Comparison of ENCODE assay signal across 8 cellular contexts in the genomic region with DNA sequence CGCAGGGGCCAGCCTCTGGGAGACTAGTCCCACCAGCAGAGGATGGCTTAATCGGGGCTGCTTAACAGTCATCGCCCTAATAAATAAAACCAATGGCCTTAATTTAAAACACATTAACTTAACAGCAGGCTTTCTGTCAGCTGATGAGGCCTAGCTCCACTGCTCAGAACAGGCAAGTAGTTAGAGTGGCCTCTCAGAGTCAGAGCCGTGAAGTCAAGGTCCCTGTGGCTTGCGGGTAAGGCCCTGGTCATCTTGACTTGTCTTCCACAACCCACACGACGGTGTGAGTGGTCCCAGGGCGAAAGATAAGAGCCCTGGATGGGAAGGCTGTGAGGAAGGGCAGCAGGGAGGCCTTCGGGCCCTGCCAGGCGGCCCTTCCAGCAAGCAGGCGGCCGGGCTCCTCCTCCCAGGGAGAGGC. TPM values are rescaled to one million over a fixed set of nuclear protein-coding genes. Genes with fewer than 3 reads are reported as not detected.
DNase-seq lines count a peak whose midpoint lies in the region; ATAC-seq, FAIRE-seq and TF ChIP-seq lines count a peak whose summit lies in the region.

No MANE protein-coding gene starts in this region.

- TF ChIP-seq CTCF in RWPE1 (conservative IDR thresholded peaks at IDR 0.05; ENCODE audit: low read depth) = no peak
- TF ChIP-seq CTCF in osteoblast (IDR thresholded peaks at IDR 0.05; ENCODE audit: extremely low read depth, low read depth, low read length) = no peak

- H2AFZ ChIP-seq in ACC112 (ENCODE audit: low read length, unreplicated experiment) (peak overlapping the region; percentile 53), osteoblast (ENCODE audit: low read length) (peak overlapping the region; percentile 81)

- FAIRE-seq in GM19239 (lab: Jason Lieb, UNC) = peak; percentile 70

- H3K79me2 ChIP-seq in ACC112 (ENCODE audit: control insufficient read depth, insufficient read depth, low read length, unreplicated experiment) = peaks cover 33% of the 10 kb centered on the region
- peaks cover 35% of the 10 kb centered on the region for H3K79me2 ChIP-seq in osteoblast (ENCODE audit: insufficient read depth, low read length)

- no peaks in the 10 kb centered on the region for H4K20me1 ChIP-seq in osteoblast (ENCODE audit: insufficient read depth, low read length)

- CTCF ChIA-PET in RWPE1 (lab: Yijun Ruan, JAX) = interaction anchor here (0.6 to 1.1 kb wide), 3 partner anchors 12 to 261 kb away, joined by 3 to 10 read pairs (median 7); partner anchors contain the start of gene XXYLT1

- H3K4me1 ChIP-seq in ACC112 (ENCODE audit: control insufficient read depth, insufficient read depth, low read length, unreplicated experiment) = peaks cover 20% of the 10 kb centered on the region
- H3K4me1 ChIP-seq in osteoblast (ENCODE audit: insufficient read depth, low read length) = peaks cover 13% of the 10 kb centered on the region

- POLR2A ChIA-PET in RWPE1 (lab: Yijun Ruan, JAX; ENCODE audit: low non-redundant PET) = no interaction called here

- peak overlapping the region; percentile 91 for H3K4me3 ChIP-seq in ACC112 (ENCODE audit: low read depth, low read length)
- H3K4me3 ChIP-seq in osteoblast (ENCODE audit: insufficient read depth, low read length) = peak overlapping the region; percentile 86

- peak overlapping the region; percentile 84 for H3K4me2 ChIP-seq in osteoblast (ENCODE audit: insufficient read depth, low read length)

- DNase-seq in GM19239 (ENCODE audit: insufficient read length, low spot score) = no peak
- peak; percentile 21 for DNase-seq in RWPE1 (ENCODE audit: low spot score)
- DNase-seq in epithelial cell of prostate (ENCODE audit: low read depth, low spot score) = no peak
- DNase-seq in osteoblast (ENCODE audit: insufficient read length, low spot score, missing footprints) = peak; percentile 94

- H3K36me3 ChIP-seq in ACC112 (ENCODE audit: insufficient read depth, low read length) = no peaks in the 10 kb centered on the region
- no peaks in the 10 kb centered on the region for H3K36me3 ChIP-seq in osteoblast (ENCODE audit: insufficient read depth, low read length)

- ATAC-seq in GM21619 (IDR thresholded peaks at IDR 0.05; ENCODE audit: unreplicated experiment) (no peak), GM21825 (IDR thresholded peaks at IDR 0.05; ENCODE audit: unreplicated experiment) (no peak), HG03520 (IDR thresholded peaks at IDR 0.05; ENCODE audit: unreplicated experiment) (no peak)

- H3K27me3 ChIP-seq in ACC112 (ENCODE audit: insufficient read depth, low read length) (no peaks in the 10 kb centered on the region), osteoblast (ENCODE audit: insufficient read depth, low read length) (no peaks in the 10 kb centered on the region)

- peak overlapping the region; percentile 83 for H3K27ac ChIP-seq in ACC112 (ENCODE audit: low read depth, low read length)
- peak overlapping the region; percentile 83 for H3K27ac ChIP-seq in RWPE1
- peak overlapping the region; percentile 65 for H3K27ac ChIP-seq in epithelial cell of prostate
- peak overlapping the region; percentile 86 for H3K27ac ChIP-seq in osteoblast (ENCODE audit: low read depth, low read length)

- no peaks in the 10 kb centered on the region for H3K9me3 ChIP-seq in osteoblast (ENCODE audit: low read depth, low read length)

RNA-seq across cellular contexts. Expression of gene XXYLT1, which starts 11.8 kb away (rescaled TPM):
- total RNA-seq in osteoblast = 28.2 and 28.9 TPM in 2 replicates

Comparison
In these comparisons a context has a peak if more than half of its experiments do, and no peak if none do; other contexts are left out.
1. DNase-seq: peak in RWPE1 (single experiment) and osteoblast (single experiment); none in GM19239 (single experiment) and epithelial cell of prostate (single experiment).
2. Peak in every context shown above with its lines, with median percentiles within 50 percentile points of each other: H3K27ac ChIP-seq.